15 cellular contexts compared by ENCODE assay signal in the genomic region with DNA sequence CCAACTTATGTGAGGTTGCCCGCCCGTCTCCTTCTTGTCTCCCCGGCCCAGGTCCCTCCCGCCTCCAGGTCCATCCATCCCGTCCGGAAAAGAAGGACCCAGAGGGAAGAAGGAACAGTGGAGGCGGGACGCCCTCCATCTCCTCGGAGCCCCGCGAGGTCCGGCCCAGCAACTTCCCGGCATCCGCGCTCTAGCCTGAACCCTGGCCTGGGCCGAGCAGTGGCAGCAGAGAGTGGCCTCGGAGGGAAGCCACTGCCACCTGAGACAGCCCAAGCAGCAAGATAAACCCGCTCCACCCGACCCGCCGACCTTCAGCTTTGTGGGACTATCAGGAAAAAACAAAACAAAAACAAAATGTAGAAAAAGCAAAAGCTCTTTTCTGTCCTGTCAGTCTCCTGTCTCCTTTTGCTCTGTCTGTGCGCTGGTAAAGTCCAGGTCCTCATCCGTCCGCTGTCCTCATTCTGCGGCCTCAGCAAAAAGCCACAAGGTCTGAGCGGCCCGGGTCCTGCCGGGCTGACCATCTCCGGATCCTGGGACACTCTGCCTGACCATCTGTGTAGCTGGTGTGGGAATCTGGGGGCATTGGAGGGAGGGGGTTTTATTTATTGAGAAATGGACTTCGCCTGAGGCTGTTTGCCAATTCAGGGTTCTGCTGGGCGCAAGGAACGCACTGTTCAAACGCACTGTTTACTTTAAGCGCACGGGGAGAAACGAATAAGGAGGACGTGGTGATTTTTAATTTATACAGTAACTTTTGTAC. TPM values are rescaled to one million over a fixed set of nuclear protein-coding genes. Genes with fewer than 3 reads are reported as not detected.
DNase-seq lines count a peak whose midpoint lies in the region; ATAC-seq and TF ChIP-seq lines count a peak whose summit lies in the region.
"Had no signal": no experiment of that assay in that cellular context is flagged by ENCODE, and none has a peak within 500 bp of the region (broad histone marks: within the 10 kb centered on the region; RNA-seq: fewer than 3 reads in every experiment).

No MANE protein-coding gene starts in this region.

- H3K27ac ChIP-seq in 22Rv1 = peak overlapping the region; percentile 93
- no peak overlapping the region for H3K27ac ChIP-seq in CD8-positive, alpha-beta memory T cell (ENCODE audit: low read depth, low read length)
- H3K27ac ChIP-seq in lower lobe of right lung = no peak overlapping the region
- H3K27ac ChIP-seq: brain microvascular endothelial cell, KMS-11, left lung, right atrium auricular region had no signal

- TF ChIP-seq CTCF in 22Rv1 (IDR thresholded peaks at IDR 0.05) = no peak
- TF ChIP-seq CTCF in lower lobe of right lung (IDR thresholded peaks at IDR 0.05) = no peak

- intact Hi-C loops in lower lobe of right lung (cut with DNase I) = no loop called here
- intact Hi-C loops in left ventricle myocardium superior (cut with micrococcal nuclease) = no loop called here

- POLR2A ChIA-PET in CD8-positive, alpha-beta memory T cell (lab: Charles Lee) = interaction anchor here (1.0 to 1.3 kb wide), 3 partner anchors 8 to 13 kb away, joined by 3 to 6 read pairs (median 3); no protein-coding TSS in a partner anchor

- no peak for ATAC-seq in lower lobe of right lung
- no peak for ATAC-seq in GM21423 (IDR thresholded peaks at IDR 0.05; ENCODE audit: unreplicated experiment)
- no peak for ATAC-seq in left ventricle myocardium superior
- ATAC-seq: left lung had no signal

- peak in 1 of 5 donors; percentile 13 for DNase-seq in CD8-positive, alpha-beta memory T cell
- DNase-seq in lower lobe of right lung = peak; percentile 39
- DNase-seq in cerebellar cortex (ENCODE audit: low spot score) = no peak
- DNase-seq in left ventricle myocardium superior = no peak
- DNase-seq in SKM-1 treated with dmso at 0.1 percent for 144 hours (lab: John Stamatoyannopoulos, UW; ENCODE audit: unreplicated experiment) = no peak
- DNase-seq: brain microvascular endothelial cell, DMS153, left lung, NCI-H2227 treated with DMSO at 0.1 percent for 48 hours had no signal

- H3K4me3 Mint-ChIP-seq in CD8-positive, alpha-beta memory T cell = peak overlapping the region; percentile 34 to 85 (median 68)
- peak overlapping the region; percentile 22 for H3K4me3 Mint-ChIP-seq in activated naive CD8-positive, alpha-beta T cell

- CTCF ChIA-PET in CD8-positive, alpha-beta memory T cell (lab: Charles Lee) = interaction anchor here (3.0 kb wide), 1 partner anchor 13 kb away, joined by 11 read pairs; no protein-coding TSS in a partner anchor

- peaks cover 46 to 53% (median 53%) of the 10 kb centered on the region in 3 donors for H3K4me1 Mint-ChIP-seq in CD8-positive, alpha-beta memory T cell
- H3K4me1 Mint-ChIP-seq in activated naive CD8-positive, alpha-beta T cell (ENCODE audit: low read depth) = peaks cover 48% of the 10 kb centered on the region

- H3K36me3 Mint-ChIP-seq in CD8-positive, alpha-beta memory T cell = no peaks in the 10 kb centered on the region
- H3K36me3 Mint-ChIP-seq in activated naive CD8-positive, alpha-beta T cell = no peaks in the 10 kb centered on the region

- peak overlapping the region in 6 of 8 donors; percentile 7 to 92 (median 62) for H3K27ac Mint-ChIP-seq in CD8-positive, alpha-beta memory T cell
- peak overlapping the region; percentile 58 for H3K27ac Mint-ChIP-seq in activated naive CD8-positive, alpha-beta T cell

- no peaks in the 10 kb centered on the region for H3K36me3 ChIP-seq in CD8-positive, alpha-beta memory T cell (ENCODE audit: insufficient read depth, low read length)
- no peaks in the 10 kb centered on the region for H3K36me3 ChIP-seq in lower lobe of right lung
- H3K36me3 ChIP-seq: brain microvascular endothelial cell, left lung, right atrium auricular region had no signal

- no peak overlapping the region for H3K4me3 ChIP-seq in CD8-positive, alpha-beta memory T cell (ENCODE audit: low read length)
- no peak overlapping the region for H3K4me3 ChIP-seq in lower lobe of right lung
- H3K4me3 ChIP-seq: left lung, right atrium auricular region had no signal

- H3K4me1 ChIP-seq in CD8-positive, alpha-beta memory T cell (ENCODE audit: insufficient read depth, low read length) = peaks cover 50% of the 10 kb centered on the region
- H3K4me1 ChIP-seq in lower lobe of right lung = peaks cover 35% of the 10 kb centered on the region

- H3K27me3 Mint-ChIP-seq in CD8-positive, alpha-beta memory T cell = peaks cover 98% of the 10 kb centered on the region in 2 donors
- H3K27me3 Mint-ChIP-seq in activated naive CD8-positive, alpha-beta T cell = peaks cover 68% of the 10 kb centered on the region

- no peaks in the 10 kb centered on the region for H3K9me3 ChIP-seq in CD8-positive, alpha-beta memory T cell (ENCODE audit: low read length)
- no peaks in the 10 kb centered on the region for H3K9me3 ChIP-seq in lower lobe of right lung
- H3K9me3 ChIP-seq: left lung, right atrium auricular region had no signal

- H3K27me3 ChIP-seq in CD8-positive, alpha-beta memory T cell (ENCODE audit: insufficient read depth, low read length, poor library complexity, severe bottlenecking) = peaks cover 99% of the 10 kb centered on the region
- peaks cover 100% of the 10 kb centered on the region for H3K27me3 ChIP-seq in lower lobe of right lung (ENCODE audit: low read depth)

- H3K9me3 Mint-ChIP-seq in CD8-positive, alpha-beta memory T cell = peaks cover 3 to 46% (median 21%) of the 10 kb centered on the region in 5 donors
- no peaks in the 10 kb centered on the region for H3K9me3 Mint-ChIP-seq in activated naive CD8-positive, alpha-beta T cell (ENCODE audit: low read depth)

RNA-seq across cellular contexts. Expression of a gene that starts 3.1 kb away (rescaled TPM):
- total RNA-seq in CD8-positive, alpha-beta memory T cell = not detected
- not detected for polyA plus RNA-seq in CD8-positive, alpha-beta memory T cell
- total RNA-seq in lower lobe of right lung (not detected), left ventricle myocardium superior (not detected)
- total RNA-seq: fibroblast of lung, left lung, right atrium auricular region had no signal

RNA-seq across cellular contexts. Expression of a gene that starts 14.3 kb away (rescaled TPM):
- total RNA-seq in CD8-positive, alpha-beta memory T cell = under 1 TPM in 1 of 2 experiments, not detected in 1; 0.16 TPM
- not detected for polyA plus RNA-seq in CD8-positive, alpha-beta memory T cell
- total RNA-seq in lower lobe of right lung = not detected
- total RNA-seq in left ventricle myocardium superior = not detected
- total RNA-seq: fibroblast of lung, left lung, right atrium auricular region had no signal
- polyA plus RNA-seq: fibroblast of lung had no signal
